Comparison of ENCODE assay signal across 8 cellular contexts in genomic region chr19:52941941-52942370, GRCh38. TPM values are rescaled to one million over a fixed set of nuclear protein-coding genes. Genes with fewer than 3 reads are reported as not detected.
DNase-seq lines count a peak whose midpoint lies in the region; ATAC-seq and TF ChIP-seq lines count a peak whose summit lies in the region.

No MANE protein-coding gene starts in this region.

- intact Hi-C loops in natural killer cell (cut with micrococcal nuclease), result loop anchor here (1.0 to 10.0 kb wide), 4 partner anchors 19 to 197 kb away; partner anchors contain the start of genes ZNF320, ZNF816 and ZNF888

- TF ChIP-seq CTCF in WI38 (IDR thresholded peaks at IDR 0.05; ENCODE audit: low read depth, low read length) (no peak), natural killer cell (IDR thresholded peaks at IDR 0.05) (no peak), GM13977 (IDR thresholded peaks at IDR 0.05; ENCODE audit: extremely low read depth, insufficient read depth, missing control alignments) (no peak)

- H3K36me3 Mint-ChIP-seq in natural killer cell, result no peaks in the 10 kb centered on the region

- ATAC-seq in GM18867 (IDR thresholded peaks at IDR 0.05; ENCODE audit: unreplicated experiment) (peak; percentile 19), HG03439 (IDR thresholded peaks at IDR 0.05; ENCODE audit: unreplicated experiment) (peak; percentile 12), natural killer cell (peak; percentile 22 to 25 (median 25))

- peak overlapping the region; percentile 87 to 91 for H3K27ac Mint-ChIP-seq in natural killer cell

- no peaks in the 10 kb centered on the region for H3K9me3 Mint-ChIP-seq in natural killer cell

- H3K4me1 Mint-ChIP-seq in natural killer cell, result peaks cover 24 to 35% of the 10 kb centered on the region in 2 donors

- no peak for TF ChIP-seq POLR2A in erythroblast (IDR thresholded peaks at IDR 0.05; ENCODE audit: low read length)

- DNase-seq in AG20443 (ENCODE audit: low spot score) (peak; percentile 12), erythroblast (lab: John Stamatoyannopoulos, UW) (peak; percentile 64 to 69), natural killer cell (peak; percentile 18), NCI-H2196 treated with DMSO at 0.1 percent for 48 hours (lab: John Stamatoyannopoulos, UW; ENCODE audit: unreplicated experiment) (no peak), GM13977 (ENCODE audit: low spot score) (no peak)

- peak overlapping the region; percentile 93 for H3K4me3 ChIP-seq in WI38 (ENCODE audit: low read depth, low read length)

- in situ Hi-C loops in GM13977 (cut with MboI; ENCODE audit: low pct_unique_long_range_greater_than_20kb, low sequenced_read_pairs, unreplicated experiment), result loop anchor here (10.0 kb wide), 1 partner anchor 87 kb away; the partner anchor contains the start of gene ZNF468

- peak overlapping the region; percentile 97 for H3K4me3 Mint-ChIP-seq in natural killer cell

- H3K27me3 Mint-ChIP-seq in natural killer cell (ENCODE audit: low read depth in 2 of 2), result no peaks in the 10 kb centered on the region

RNA-seq across cellular contexts. Expression of gene ZNF888, which starts 18.7 kb away (rescaled TPM):
- total RNA-seq in natural killer cell, result 10 to 100 TPM in 1 of 3 donors, 1 to 10 TPM in 2; 5.1 to 13.5 (median 8.0) TPM

RNA-seq across cellular contexts. Expression of gene ZNF816, which starts 20.7 kb away (rescaled TPM):
- total RNA-seq in natural killer cell, result 10 to 100 TPM in 1 of 3 donors, 1 to 10 TPM in 2; 4.1 to 11.3 (median 7.7) TPM

RNA-seq across cellular contexts. Expression of gene ZNF320, which starts 44.5 kb away (rescaled TPM):
- 10 to 100 TPM; 10.3 to 14.0 (median 11.9) TPM for total RNA-seq in natural killer cell

Comparison
In these comparisons a context has a peak if more than half of its experiments do, and no peak if none do; other contexts are left out.
1. DNase-seq: peak in AG20443 (single experiment), erythroblast (2 of 2) and natural killer cell (single experiment); none in NCI-H2196 treated with DMSO at 0.1 percent for 48 hours (single experiment) and GM13977 (single experiment).
2. Peak in every context shown above with its lines, with median percentiles within 50 percentile points of each other: ATAC-seq.